In the genomic region with DNA sequence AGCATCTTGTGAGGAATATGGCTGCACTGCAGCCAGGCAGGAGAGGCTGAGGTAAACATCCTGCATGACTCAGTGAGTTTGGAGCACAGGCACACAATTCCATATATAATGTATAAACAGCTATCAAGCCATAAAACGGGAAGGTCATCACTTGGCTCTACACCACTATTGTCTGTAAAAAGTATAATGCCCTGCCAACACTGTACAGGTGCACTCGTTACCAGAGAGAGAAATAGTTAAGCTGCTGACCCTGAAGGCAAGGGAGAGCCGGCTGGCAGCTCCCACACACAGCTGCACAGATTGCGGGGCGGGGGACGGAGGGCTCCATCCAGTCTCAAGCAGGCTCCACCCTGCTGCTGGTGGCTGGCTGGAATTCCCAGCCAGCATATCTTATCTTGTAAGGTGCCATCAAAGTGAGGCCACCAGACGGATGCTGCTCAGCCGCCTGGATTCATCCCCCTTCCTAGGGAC, we compare ENCODE assay signal across 19 cellular contexts.
"Had no signal": no experiment of that assay in that cellular context is flagged by ENCODE, and none has a peak within 500 bp of the region (broad histone marks: within the 10 kb centered on the region; RNA-seq: fewer than 3 reads in every experiment).

No MANE protein-coding gene starts in this region.

- H3K27me3 ChIP-seq: brain microvascular endothelial cell, foreskin keratinocyte, neutrophil, tibial artery, vagina had no signal

- H3K9ac ChIP-seq: parathyroid adenoma had no signal

- H3K4me1 ChIP-seq: foreskin keratinocyte, parathyroid adenoma, tibial artery, vagina had no signal

- H3K9me3 ChIP-seq: neutrophil, tibial artery, vagina had no signal

- DNase-seq: activated CD4-positive, alpha-beta T cell treated with anti-CD3 and anti-CD28 coated beads, Interleukin-2, amount 50 U/mL, for 1 hour; activated CD4-positive, CD25-positive, alpha-beta regulatory T cell; activated CD8-positive, alpha-beta memory T cell treated with anti-CD3 and anti-CD28 coated beads for 24 hours; activated naive CD8-positive, alpha-beta T cell treated with anti-CD3 and anti-CD28 coated beads for 36 hours; brain microvascular endothelial cell; effector memory CD4-positive, alpha-beta T cell; foreskin keratinocyte; glutamatergic neuron; left cardiac atrium; naive thymus-derived CD4-positive, alpha-beta T cell; stimulated activated CD4-positive, alpha-beta T cell treated with anti-CD3 and anti-CD28 coated beads, Interleukin-12 subunit alpha, Interleukin-12 subunit beta, amount 100 ng/mL, for 4 hours; stimulated activated CD4-positive, alpha-beta T cell treated with anti-CD3 and anti-CD28 coated beads, Interleukin-2, amount 100 ng/mL, for 24 hours; T-helper 2 cell; tibial artery had no signal

- ATAC-seq: foreskin keratinocyte; left cardiac atrium; naive thymus-derived CD4-positive, alpha-beta T cell; stimulated activated effector memory CD8-positive, alpha-beta T cell treated with anti-CD3 and anti-CD28 coated beads, Interleukin-12 subunit alpha, Interleukin-12 subunit beta, amount 100 ng/mL, for 72 hours had no signal

- H3K4me3 ChIP-seq: tibial artery, vagina had no signal

- FAIRE-seq: TTC549 had no signal

- H3K27ac ChIP-seq: brain microvascular endothelial cell, foreskin keratinocyte, neutrophil, parathyroid adenoma, tibial artery, vagina had no signal

- H3K36me3 ChIP-seq: brain microvascular endothelial cell, neutrophil, tibial artery, vagina had no signal
